Comparison of ENCODE assay signal across 15 cellular contexts in genomic region chr16:86670835-86671234, GRCh38.
"Had no signal": no experiment of that assay in that cellular context is flagged by ENCODE, and none has a peak within 500 bp of the region (broad histone marks: within the 10 kb centered on the region; RNA-seq: fewer than 3 reads in every experiment).

No MANE protein-coding gene starts in this region.

- DNase-seq: activated CD4-positive, alpha-beta memory T cell treated with anti-CD3 and anti-CD28 coated beads for 36 hours; activated CD4-positive, alpha-beta T cell treated with anti-CD3 and anti-CD28 coated beads for 4 hours; activated CD8-positive, alpha-beta memory T cell treated with anti-CD3 and anti-CD28 coated beads, Interleukin-2, amount 10 ng/mL, durations not matched to agents 7 days and 5 days; effector memory CD8-positive, alpha-beta T cell; head of caudate nucleus; lower lobe of right lung; occipital lobe; stimulated activated CD4-positive, alpha-beta T cell treated with anti-CD3 and anti-CD28 coated beads, Interleukin-15, amount 100 ng/mL, for 24 hours; stimulated activated CD4-positive, alpha-beta T cell treated with anti-CD3 and anti-CD28 coated beads, Interleukin-2, amount 100 ng/mL, for 48 hours; SW 1271; T-helper 2 cell; upper lobe of left lung had no signal

- H3K4me1 ChIP-seq: lower lobe of right lung had no signal

- ATAC-seq: activated CD8-positive, alpha-beta memory T cell treated with anti-CD3 and anti-CD28 coated beads, Interleukin-2, amount 10 ng/mL, durations not matched to agents 7 days and 5 days; effector memory CD8-positive, alpha-beta T cell; natural killer cell treated with Interleukin-12 subunit alpha and Interleukin-12 subunit beta and Interleukin-15 and Interleukin-18, amount 100 ng/mL, for 72 hours; WTC11 had no signal

- H3K9me3 ChIP-seq: lower lobe of right lung, upper lobe of left lung had no signal

- H3K4me3 ChIP-seq: lower lobe of right lung, skin epidermis, upper lobe of left lung had no signal

- H3K36me3 ChIP-seq: lower lobe of right lung, upper lobe of left lung had no signal

- H3K27ac ChIP-seq: skin epidermis had no signal

- H3K27me3 ChIP-seq: upper lobe of left lung had no signal
